Comparison of ENCODE assay signal across 1 cellular context in the genomic region with DNA sequence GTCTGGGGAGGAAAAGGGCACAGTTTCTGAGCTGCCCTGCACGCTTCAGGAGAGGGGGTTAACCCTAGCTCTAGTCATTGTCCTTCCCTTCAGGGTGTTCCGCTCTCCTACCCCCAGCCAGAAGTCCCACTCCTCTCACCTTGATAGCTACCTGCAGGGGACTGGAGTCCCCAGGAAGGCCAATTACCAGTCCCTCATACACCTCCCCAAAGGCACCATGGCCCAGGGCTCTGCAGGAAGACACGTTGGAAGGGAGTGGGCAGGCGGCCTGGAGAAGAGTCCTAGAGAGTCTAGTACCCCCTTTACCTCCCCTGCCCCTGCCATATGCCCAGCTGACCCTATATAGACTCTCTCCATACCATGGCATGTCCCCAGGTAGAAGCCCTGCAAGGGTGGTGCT.
TF ChIP-seq lines count a peak whose summit lies in the region.

No MANE protein-coding gene starts in this region.

TF ChIP-seq in HepG2, 621 proteins besides CTCF, POLR2A, EP300 and RAD21:
- TF ChIP-seq, protein P1, sequence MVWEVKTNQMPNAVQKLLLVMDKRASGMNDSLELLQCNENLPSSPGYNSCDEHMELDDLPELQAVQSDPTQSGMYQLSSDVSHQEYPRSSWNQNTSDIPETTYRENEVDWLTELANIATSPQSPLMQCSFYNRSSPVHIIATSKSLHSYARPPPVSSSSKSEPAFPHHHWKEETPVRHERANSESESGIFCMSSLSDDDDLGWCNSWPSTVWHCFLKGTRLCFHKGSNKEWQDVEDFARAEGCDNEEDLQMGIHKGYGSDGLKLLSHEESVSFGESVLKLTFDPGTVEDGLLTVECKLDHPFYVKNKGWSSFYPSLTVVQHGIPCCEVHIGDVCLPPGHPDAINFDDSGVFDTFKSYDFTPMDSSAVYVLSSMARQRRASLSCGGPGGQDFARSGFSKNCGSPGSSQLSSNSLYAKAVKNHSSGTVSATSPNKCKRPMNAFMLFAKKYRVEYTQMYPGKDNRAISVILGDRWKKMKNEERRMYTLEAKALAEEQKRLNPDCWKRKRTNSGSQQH (CRISPR knock-in tag; IDR thresholded peaks at IDR 0.05; ENCODE audit: low read depth), result no peak
- TF ChIP-seq, protein P2, sequence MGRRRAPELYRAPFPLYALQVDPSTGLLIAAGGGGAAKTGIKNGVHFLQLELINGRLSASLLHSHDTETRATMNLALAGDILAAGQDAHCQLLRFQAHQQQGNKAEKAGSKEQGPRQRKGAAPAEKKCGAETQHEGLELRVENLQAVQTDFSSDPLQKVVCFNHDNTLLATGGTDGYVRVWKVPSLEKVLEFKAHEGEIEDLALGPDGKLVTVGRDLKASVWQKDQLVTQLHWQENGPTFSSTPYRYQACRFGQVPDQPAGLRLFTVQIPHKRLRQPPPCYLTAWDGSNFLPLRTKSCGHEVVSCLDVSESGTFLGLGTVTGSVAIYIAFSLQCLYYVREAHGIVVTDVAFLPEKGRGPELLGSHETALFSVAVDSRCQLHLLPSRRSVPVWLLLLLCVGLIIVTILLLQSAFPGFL (CRISPR knock-in tag; IDR thresholded peaks at IDR 0.05), result no peak
- TF ChIP-seq, protein P3, sequence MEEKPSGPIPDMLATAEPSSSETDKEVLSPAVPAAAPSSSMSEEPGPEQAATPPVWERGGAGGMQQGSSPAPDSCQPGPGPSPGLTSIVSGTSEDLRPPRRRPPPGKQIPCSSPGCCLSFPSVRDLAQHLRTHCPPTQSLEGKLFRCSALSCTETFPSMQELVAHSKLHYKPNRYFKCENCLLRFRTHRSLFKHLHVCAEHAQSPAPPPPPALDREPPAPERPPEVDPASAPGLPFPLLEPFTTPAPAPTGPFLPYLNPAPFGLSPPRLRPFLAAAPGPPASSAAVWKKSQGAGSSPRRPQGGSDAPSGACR (CRISPR knock-in tag; IDR thresholded peaks at IDR 0.05), result no peak
- no peak for TF ChIP-seq KAT2B (IDR thresholded peaks at IDR 0.05; ENCODE audit: borderline replicate concordance, low read depth, low read length)
- TF ChIP-seq, protein P4, sequence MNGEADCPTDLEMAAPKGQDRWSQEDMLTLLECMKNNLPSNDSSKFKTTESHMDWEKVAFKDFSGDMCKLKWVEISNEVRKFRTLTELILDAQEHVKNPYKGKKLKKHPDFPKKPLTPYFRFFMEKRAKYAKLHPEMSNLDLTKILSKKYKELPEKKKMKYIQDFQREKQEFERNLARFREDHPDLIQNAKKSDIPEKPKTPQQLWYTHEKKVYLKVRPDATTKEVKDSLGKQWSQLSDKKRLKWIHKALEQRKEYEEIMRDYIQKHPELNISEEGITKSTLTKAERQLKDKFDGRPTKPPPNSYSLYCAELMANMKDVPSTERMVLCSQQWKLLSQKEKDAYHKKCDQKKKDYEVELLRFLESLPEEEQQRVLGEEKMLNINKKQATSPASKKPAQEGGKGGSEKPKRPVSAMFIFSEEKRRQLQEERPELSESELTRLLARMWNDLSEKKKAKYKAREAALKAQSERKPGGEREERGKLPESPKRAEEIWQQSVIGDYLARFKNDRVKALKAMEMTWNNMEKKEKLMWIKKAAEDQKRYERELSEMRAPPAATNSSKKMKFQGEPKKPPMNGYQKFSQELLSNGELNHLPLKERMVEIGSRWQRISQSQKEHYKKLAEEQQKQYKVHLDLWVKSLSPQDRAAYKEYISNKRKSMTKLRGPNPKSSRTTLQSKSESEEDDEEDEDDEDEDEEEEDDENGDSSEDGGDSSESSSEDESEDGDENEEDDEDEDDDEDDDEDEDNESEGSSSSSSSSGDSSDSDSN (CRISPR knock-in tag; IDR thresholded peaks at IDR 0.05), result no peak
